16 cellular contexts compared by ENCODE assay signal in the genomic region with DNA sequence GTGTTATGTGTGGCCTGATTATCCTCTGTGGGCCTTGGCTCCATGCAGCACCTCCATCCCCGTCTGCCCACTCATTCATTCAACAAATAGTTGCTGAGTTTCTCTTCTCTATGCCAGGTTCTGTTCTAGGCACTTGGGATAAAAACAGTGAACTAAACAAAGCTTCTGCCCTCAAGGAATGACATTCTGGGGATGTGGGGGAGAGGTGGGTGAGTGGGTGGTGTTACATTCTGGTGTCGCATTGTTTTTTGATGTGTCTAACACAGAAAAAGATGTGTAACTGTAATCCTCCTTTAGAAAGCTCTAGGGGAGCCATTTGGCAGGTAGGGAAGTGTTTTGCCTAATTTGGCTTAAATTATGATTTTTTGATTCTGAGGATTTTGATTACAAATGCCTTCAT.
"Had no signal": no experiment of that assay in that cellular context is flagged by ENCODE, and none has a peak within 500 bp of the region (broad histone marks: within the 10 kb centered on the region; RNA-seq: fewer than 3 reads in every experiment).

No MANE protein-coding gene starts in this region.

- DNase-seq: activated CD4-positive, alpha-beta T cell treated with anti-CD3 and anti-CD28 coated beads, Interleukin-2, amount 10 ng/mL, durations not matched to agents 7 days and 5 days; activated CD4-positive, CD25-positive, alpha-beta regulatory T cell; activated CD8-positive, alpha-beta memory T cell treated with anti-CD3 and anti-CD28 coated beads, Interleukin-2, amount 50 U/mL, for 48 hours; activated gamma-delta T cell treated with Interleukin-2 at 50 U/mL for 16 hours; activated naive CD8-positive, alpha-beta T cell treated with anti-CD3 and anti-CD28 coated beads for 36 hours; amygdala; body of pancreas; colonic mucosa; posterior cingulate gyrus; small intestine; stimulated activated CD4-positive, alpha-beta T cell treated with anti-CD3 and anti-CD28 coated beads, Interleukin-4, amount 100 ng/mL, for 24 hours; stimulated activated naive CD4-positive, alpha-beta T cell treated with Interleukin-2 at 50 U/mL for 16 hours; substantia nigra; trophoblast cell had no signal

- H3K4me1 ChIP-seq: body of pancreas, colonic mucosa had no signal

- H3K27me3 ChIP-seq: body of pancreas, colonic mucosa, right atrium auricular region had no signal

- H3K27ac ChIP-seq: body of pancreas, colonic mucosa, right atrium auricular region had no signal

- H3K4me3 ChIP-seq: body of pancreas, colonic mucosa, right atrium auricular region had no signal

- FAIRE-seq: endometrium, small intestine had no signal

- H3K36me3 ChIP-seq: colonic mucosa, right atrium auricular region had no signal

- H3K9me3 ChIP-seq: body of pancreas, colonic mucosa, right atrium auricular region had no signal
